1 cellular context compared by ENCODE assay signal in genomic region chr2:231524477-231525247, GRCh38.
TF ChIP-seq lines count a peak whose summit lies in the region.

No MANE protein-coding gene starts in this region.

TF ChIP-seq in GM12878, 131 proteins besides CTCF, POLR2A, EP300 and RAD21:
- no peak for TF ChIP-seq BCL11A (IDR thresholded peaks at IDR 0.05; ENCODE audit: low read depth, low read length)
- no peak for TF ChIP-seq CREB1 (IDR thresholded peaks at IDR 0.05; ENCODE audit: low read depth)
- no peak for TF ChIP-seq PML (IDR thresholded peaks at IDR 0.05; ENCODE audit: low read length)
- TF ChIP-seq POLR2AphosphoS5 (IDR thresholded peaks at IDR 0.05; ENCODE audit: low read length) = no peak
- TF ChIP-seq EGR1 (IDR thresholded peaks at IDR 0.05; ENCODE audit: borderline replicate concordance in 1 of 2, low read depth in 2 of 2, low read length in 2 of 2) = no peak
TF ChIP-seq in GM12878: peak in this region for 0.
